In genomic region chr21:42666023-42666747, GRCh38 we compare ENCODE assay signal across 1 cellular context.
TF ChIP-seq lines count a peak whose summit lies in the region.

No MANE protein-coding gene starts in this region.

TF ChIP-seq in HepG2, 621 proteins besides CTCF, POLR2A, EP300 and RAD21:
- TF ChIP-seq ZNF574 (CRISPR knock-in tag; IDR thresholded peaks at IDR 0.05) (no peak), RORA (CRISPR knock-in tag; IDR thresholded peaks at IDR 0.05) (no peak), HDAC2 (CRISPR knock-in tag; IDR thresholded peaks at IDR 0.05) (no peak), IRF1 (CRISPR knock-in tag; IDR thresholded peaks at IDR 0.05; ENCODE audit: low read depth) (no peak), RBM39 (IDR thresholded peaks at IDR 0.05; ENCODE audit: low read depth, low read length, poor library complexity, severe bottlenecking) (peak; percentile 36), SP1 (IDR thresholded peaks at IDR 0.05) (no peak), SP1 (CRISPR knock-in tag; IDR thresholded peaks at IDR 0.05) (peak; percentile 68), ARNTL (CRISPR knock-in tag; IDR thresholded peaks at IDR 0.05) (no peak), ZNF850 (CRISPR knock-in tag; conservative IDR thresholded peaks at IDR 0.05) (no peak), ZNF687 (CRISPR knock-in tag; IDR thresholded peaks at IDR 0.05) (peak; percentile 17; the same call in 1 of the 2 replicates), KLF6 (CRISPR knock-in tag; IDR thresholded peaks at IDR 0.05) (no peak), MEIS2 (CRISPR knock-in tag; IDR thresholded peaks at IDR 0.05) (no peak), ATAD3A (CRISPR knock-in tag; IDR thresholded peaks at IDR 0.05) (no peak), RCOR2 (CRISPR knock-in tag; IDR thresholded peaks at IDR 0.05) (no peak), ZNF281 (CRISPR knock-in tag; IDR thresholded peaks at IDR 0.05; ENCODE audit: borderline replicate concordance) (no peak), ZNF652 (CRISPR knock-in tag; IDR thresholded peaks at IDR 0.05; ENCODE audit: borderline replicate concordance, low read depth) (no peak), NFE2 (CRISPR knock-in tag; IDR thresholded peaks at IDR 0.05) (no peak), ZNF354B (CRISPR knock-in tag; IDR thresholded peaks at IDR 0.05) (no peak), HNF4A (CRISPR knock-in tag; IDR thresholded peaks at IDR 0.05) (no peak), SMARCE1 (IDR thresholded peaks at IDR 0.05; ENCODE audit: borderline replicate concordance) (no peak), CBFB (CRISPR knock-in tag; IDR thresholded peaks at IDR 0.05) (no peak), ZNF672 (CRISPR knock-in tag; IDR thresholded peaks at IDR 0.05) (no peak), ADNP (CRISPR knock-in tag; IDR thresholded peaks at IDR 0.05) (no peak)
